ENCODE assay signal across 1 cellular context in the genomic region with DNA sequence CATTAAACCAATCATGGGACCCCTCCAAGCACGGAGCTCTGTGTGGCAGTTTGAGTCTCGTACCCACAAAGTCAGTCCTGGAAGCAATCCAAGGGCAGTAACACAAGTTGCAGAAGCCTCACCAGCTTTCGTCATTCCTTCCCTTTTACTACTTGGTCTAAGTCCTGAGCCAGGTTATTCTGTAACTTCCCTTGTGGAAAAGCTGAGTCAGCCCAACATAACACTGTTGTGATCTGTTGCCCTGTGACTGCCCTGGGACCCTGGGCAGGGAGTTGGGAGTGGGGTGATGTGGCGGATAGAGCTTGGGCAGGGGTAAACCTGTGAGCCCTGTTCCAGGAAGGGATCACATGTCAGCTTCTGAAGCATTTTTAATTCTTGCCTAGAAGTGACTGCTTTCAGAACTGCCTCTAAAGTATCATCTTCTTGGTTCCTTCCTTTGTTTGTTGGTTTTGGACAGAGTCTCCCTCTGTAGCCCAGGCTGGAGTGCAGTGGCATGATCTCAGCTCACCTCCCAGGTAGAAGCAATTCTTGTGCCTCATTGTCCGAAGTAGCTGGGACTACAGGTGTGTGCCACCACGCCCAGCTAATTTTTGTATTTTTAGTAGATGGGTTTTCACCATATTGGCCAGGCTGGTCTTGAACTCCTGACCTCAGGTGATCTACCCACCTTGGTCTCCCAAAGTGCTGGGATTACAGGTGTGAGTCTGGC.
A peak's percentile ranks its signal among the peaks of the same experiment; 100 is the strongest.
TF ChIP-seq lines count a peak whose summit lies in the region.

No MANE protein-coding gene starts in this region.

TF ChIP-seq in IMR-90, 13 proteins besides CTCF, POLR2A, EP300 and RAD21 (continued from another document):
- TF ChIP-seq CHD1 (IDR thresholded peaks at IDR 0.05; ENCODE audit: low read depth, low read length) (no peak), RFX5 (IDR thresholded peaks at IDR 0.05; ENCODE audit: low read depth, low read length) (no peak), MAFK (IDR thresholded peaks at IDR 0.05; ENCODE audit: low read depth, low read length) (peak; percentile 85), MAZ (IDR thresholded peaks at IDR 0.05; ENCODE audit: borderline replicate concordance, low read depth, low read length) (no peak)
- TF ChIP-seq, protein P1, sequence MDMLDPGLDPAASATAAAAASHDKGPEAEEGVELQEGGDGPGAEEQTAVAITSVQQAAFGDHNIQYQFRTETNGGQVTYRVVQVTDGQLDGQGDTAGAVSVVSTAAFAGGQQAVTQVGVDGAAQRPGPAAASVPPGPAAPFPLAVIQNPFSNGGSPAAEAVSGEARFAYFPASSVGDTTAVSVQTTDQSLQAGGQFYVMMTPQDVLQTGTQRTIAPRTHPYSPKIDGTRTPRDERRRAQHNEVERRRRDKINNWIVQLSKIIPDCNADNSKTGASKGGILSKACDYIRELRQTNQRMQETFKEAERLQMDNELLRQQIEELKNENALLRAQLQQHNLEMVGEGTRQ (IDR thresholded peaks at IDR 0.05; ENCODE audit: low read depth, low read length), result no peak
TF ChIP-seq in IMR-90: peak in this region for 2.
